In the genomic region with DNA sequence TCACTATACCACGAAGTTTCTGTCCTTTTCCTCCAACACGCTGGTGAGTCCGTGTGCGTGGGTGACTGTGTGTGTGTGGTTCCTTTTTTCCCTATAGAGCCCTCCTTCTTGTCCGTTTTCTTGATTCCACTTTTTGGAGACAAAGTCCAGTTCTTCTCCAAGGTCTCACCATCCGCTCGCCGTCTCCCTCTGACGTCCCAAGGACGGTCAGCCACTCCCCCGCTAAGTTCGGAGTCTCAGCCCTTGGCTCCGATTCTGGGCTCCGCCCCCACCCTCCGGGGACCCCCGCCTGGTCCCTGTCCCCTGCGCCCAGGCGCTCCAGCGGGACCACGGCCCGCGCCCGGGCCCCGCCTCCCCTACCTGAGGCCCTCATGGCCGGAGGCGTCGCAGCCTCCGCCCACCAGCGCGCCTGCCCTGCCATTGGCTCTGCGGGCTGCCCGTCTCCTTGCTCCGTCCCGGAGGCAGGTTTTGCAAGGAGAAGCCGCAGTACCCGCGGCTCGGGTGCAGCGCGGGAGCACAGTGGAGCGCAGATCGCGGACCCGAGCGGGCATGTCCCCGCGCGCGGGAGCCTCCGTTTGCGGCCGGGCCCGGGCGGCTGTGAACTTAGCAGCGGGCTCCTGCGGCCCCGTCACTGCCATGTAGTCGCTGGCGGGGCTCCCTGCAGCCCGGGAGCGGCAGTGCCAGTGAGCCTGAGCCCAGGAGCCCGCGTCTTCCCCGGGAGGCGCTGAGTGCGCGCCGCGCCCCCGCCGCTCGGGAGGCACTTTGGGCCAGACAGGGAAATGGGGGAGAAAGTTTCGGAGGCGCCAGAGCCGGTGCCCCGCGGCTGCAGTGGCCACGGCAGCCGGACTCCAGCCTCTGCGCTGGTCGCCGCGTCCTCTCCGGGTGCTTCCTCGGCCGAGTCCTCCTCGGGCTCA, we compare ENCODE assay signal across 1 cellular context.
TF ChIP-seq lines count a peak whose summit lies in the region.

MAST4 (plus strand) TSS at position 517 of the 914 bp plus-strand sequence; CDS start at position 780, 263 bp downstream.

TF ChIP-seq in HepG2, 621 proteins besides CTCF, POLR2A, EP300 and RAD21 (continued from another document and continues in another):
- TF ChIP-seq IKZF5 (CRISPR knock-in tag; IDR thresholded peaks at IDR 0.05) (no peak), U2AF1 (optimal IDR thresholded peaks at IDR 0.05; ENCODE audit: low read depth, low read length) (no peak), SOX5 (CRISPR knock-in tag; IDR thresholded peaks at IDR 0.05; ENCODE audit: borderline replicate concordance) (no peak), MBD4 (IDR thresholded peaks at IDR 0.05; ENCODE audit: borderline replicate concordance, low read length) (no peak), MIER2 (CRISPR knock-in tag; IDR thresholded peaks at IDR 0.05) (no peak), ZNF615 (CRISPR knock-in tag; IDR thresholded peaks at IDR 0.05; ENCODE audit: borderline replicate concordance) (no peak), HOXA3 (CRISPR knock-in tag; IDR thresholded peaks at IDR 0.05) (peak; percentile 34; the same call in 1 of the 2 replicates), RORA (CRISPR knock-in tag; IDR thresholded peaks at IDR 0.05) (no peak), GTF2F1 (IDR thresholded peaks at IDR 0.05; ENCODE audit: low read length) (no peak), PHF8 (CRISPR knock-in tag; IDR thresholded peaks at IDR 0.05) (peak; percentile 51; the same call in 1 of the 2 replicates), JUN (CRISPR knock-in tag; IDR thresholded peaks at IDR 0.05) (no peak), IRF2 (CRISPR knock-in tag; IDR thresholded peaks at IDR 0.05) (no peak), KAT2B (IDR thresholded peaks at IDR 0.05; ENCODE audit: borderline replicate concordance, low read depth, low read length) (no peak), HDAC2 (CRISPR knock-in tag; IDR thresholded peaks at IDR 0.05) (no peak), RELA (CRISPR knock-in tag; IDR thresholded peaks at IDR 0.05) (no peak), ZNF773 (CRISPR knock-in tag; IDR thresholded peaks at IDR 0.05; ENCODE audit: borderline replicate concordance) (no peak), YEATS4 (CRISPR knock-in tag; IDR thresholded peaks at IDR 0.05; ENCODE audit: borderline replicate concordance) (no peak), ZNF766 (CRISPR knock-in tag; IDR thresholded peaks at IDR 0.05; ENCODE audit: borderline replicate concordance) (no peak), TBP (CRISPR knock-in tag; IDR thresholded peaks at IDR 0.05) (no peak), ISL2 (CRISPR knock-in tag; IDR thresholded peaks at IDR 0.05) (peak; percentile 40; the same call in 1 of the 2 replicates), ZNF781 (CRISPR knock-in tag; IDR thresholded peaks at IDR 0.05; ENCODE audit: borderline replicate concordance, not compliant biosample characterization) (no peak), ZMYM2 (CRISPR knock-in tag; IDR thresholded peaks at IDR 0.05) (no peak), ELF1 (CRISPR knock-in tag; IDR thresholded peaks at IDR 0.05) (no peak), ZNF12 (CRISPR knock-in tag; IDR thresholded peaks at IDR 0.05) (no peak), HNRNPLL (IDR thresholded peaks at IDR 0.05; ENCODE audit: low read depth, low read length, poor library complexity, severe bottlenecking) (peak; percentile 82), ZBTB3 (CRISPR knock-in tag; IDR thresholded peaks at IDR 0.05; ENCODE audit: borderline replicate concordance, low read depth) (no peak), ZNF326 (CRISPR knock-in tag; IDR thresholded peaks at IDR 0.05; ENCODE audit: borderline replicate concordance) (no peak), PRPF4 (IDR thresholded peaks at IDR 0.05; ENCODE audit: low read depth, low read length, poor library complexity, severe bottlenecking) (no peak), THAP7 (CRISPR knock-in tag; IDR thresholded peaks at IDR 0.05) (no peak), THAP11 (CRISPR knock-in tag; IDR thresholded peaks at IDR 0.05) (no peak), KLF16 (CRISPR knock-in tag; IDR thresholded peaks at IDR 0.05) (0 out of 4 replicates have a peak, but pooled peaks of 1 of the 2 experiments have one; percentile 29), ZNF574 (CRISPR knock-in tag; IDR thresholded peaks at IDR 0.05) (no peak), SRSF1 (optimal IDR thresholded peaks at IDR 0.05; ENCODE audit: low read depth, low read length) (peak; percentile 31), CSRNP2 (CRISPR knock-in tag; conservative IDR thresholded peaks at IDR 0.05; ENCODE audit: low read depth) (no peak), CAMTA2 (CRISPR knock-in tag; IDR thresholded peaks at IDR 0.05; ENCODE audit: borderline replicate concordance) (no peak), ZSCAN22 (CRISPR knock-in tag; IDR thresholded peaks at IDR 0.05) (no peak), ZNF737 (CRISPR knock-in tag; IDR thresholded peaks at IDR 0.05; ENCODE audit: borderline replicate concordance) (no peak), UBTF (CRISPR knock-in tag; IDR thresholded peaks at IDR 0.05) (peak; percentile 38; the same call in 1 of the 2 replicates), ZBTB34 (CRISPR knock-in tag; IDR thresholded peaks at IDR 0.05) (no peak), TP53 (CRISPR knock-in tag; conservative IDR thresholded peaks at IDR 0.05) (no peak), ZC3H13 (CRISPR knock-in tag; IDR thresholded peaks at IDR 0.05) (no peak), ZNF703 (CRISPR knock-in tag; IDR thresholded peaks at IDR 0.05; ENCODE audit: borderline replicate concordance) (no peak), BRD4 (CRISPR knock-in tag; IDR thresholded peaks at IDR 0.05) (no peak), ZNF850 (CRISPR knock-in tag; conservative IDR thresholded peaks at IDR 0.05) (no peak)
- TF ChIP-seq, protein P1, sequence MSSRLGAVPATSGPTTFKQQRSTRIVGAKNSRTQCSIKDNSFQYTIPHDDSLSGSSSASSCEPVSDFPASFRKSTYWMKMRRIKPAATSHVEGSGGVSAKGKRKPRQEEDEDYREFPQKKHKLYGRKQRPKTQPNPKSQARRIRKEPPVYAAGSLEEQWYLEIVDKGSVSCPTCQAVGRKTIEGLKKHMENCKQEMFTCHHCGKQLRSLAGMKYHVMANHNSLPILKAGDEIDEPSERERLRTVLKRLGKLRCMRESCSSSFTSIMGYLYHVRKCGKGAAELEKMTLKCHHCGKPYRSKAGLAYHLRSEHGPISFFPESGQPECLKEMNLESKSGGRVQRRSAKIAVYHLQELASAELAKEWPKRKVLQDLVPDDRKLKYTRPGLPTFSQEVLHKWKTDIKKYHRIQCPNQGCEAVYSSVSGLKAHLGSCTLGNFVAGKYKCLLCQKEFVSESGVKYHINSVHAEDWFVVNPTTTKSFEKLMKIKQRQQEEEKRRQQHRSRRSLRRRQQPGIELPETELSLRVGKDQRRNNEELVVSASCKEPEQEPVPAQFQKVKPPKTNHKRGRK (CRISPR knock-in tag; IDR thresholded peaks at IDR 0.05): no peak
- TF ChIP-seq, protein P2, sequence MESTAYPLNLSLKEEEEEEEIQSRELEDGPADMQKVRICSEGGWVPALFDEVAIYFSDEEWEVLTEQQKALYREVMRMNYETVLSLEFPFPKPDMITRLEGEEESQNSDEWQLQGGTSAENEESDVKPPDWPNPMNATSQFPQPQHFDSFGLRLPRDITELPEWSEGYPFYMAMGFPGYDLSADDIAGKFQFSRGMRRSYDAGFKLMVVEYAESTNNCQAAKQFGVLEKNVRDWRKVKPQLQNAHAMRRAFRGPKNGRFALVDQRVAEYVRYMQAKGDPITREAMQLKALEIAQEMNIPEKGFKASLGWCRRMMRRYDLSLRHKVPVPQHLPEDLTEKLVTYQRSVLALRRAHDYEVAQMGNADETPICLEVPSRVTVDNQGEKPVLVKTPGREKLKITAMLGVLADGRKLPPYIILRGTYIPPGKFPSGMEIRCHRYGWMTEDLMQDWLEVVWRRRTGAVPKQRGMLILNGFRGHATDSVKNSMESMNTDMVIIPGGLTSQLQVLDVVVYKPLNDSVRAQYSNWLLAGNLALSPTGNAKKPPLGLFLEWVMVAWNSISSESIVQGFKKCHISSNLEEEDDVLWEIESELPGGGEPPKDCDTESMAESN (CRISPR knock-in tag; conservative IDR thresholded peaks at IDR 0.05): no peak
- TF ChIP-seq, protein P3, sequence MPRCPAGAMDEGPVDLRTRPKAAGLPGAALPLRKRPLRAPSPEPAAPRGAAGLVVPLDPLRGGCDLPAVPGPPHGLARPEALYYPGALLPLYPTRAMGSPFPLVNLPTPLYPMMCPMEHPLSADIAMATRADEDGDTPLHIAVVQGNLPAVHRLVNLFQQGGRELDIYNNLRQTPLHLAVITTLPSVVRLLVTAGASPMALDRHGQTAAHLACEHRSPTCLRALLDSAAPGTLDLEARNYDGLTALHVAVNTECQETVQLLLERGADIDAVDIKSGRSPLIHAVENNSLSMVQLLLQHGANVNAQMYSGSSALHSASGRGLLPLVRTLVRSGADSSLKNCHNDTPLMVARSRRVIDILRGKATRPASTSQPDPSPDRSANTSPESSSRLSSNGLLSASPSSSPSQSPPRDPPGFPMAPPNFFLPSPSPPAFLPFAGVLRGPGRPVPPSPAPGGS (CRISPR knock-in tag; IDR thresholded peaks at IDR 0.05): peak; percentile 48; the same call in 1 of the 2 replicates
